15 cellular contexts compared by ENCODE assay signal in genomic region chr17:56109811-56110210, GRCh38. TPM values are rescaled to one million over a fixed set of nuclear protein-coding genes. Genes with fewer than 3 reads are reported as not detected.
DNase-seq lines count a peak whose midpoint lies in the region; ATAC-seq and TF ChIP-seq lines count a peak whose summit lies in the region.
"Had no signal": no experiment of that assay in that cellular context is flagged by ENCODE, and none has a peak within 500 bp of the region (broad histone marks: within the 10 kb centered on the region; RNA-seq: fewer than 3 reads in every experiment).

No MANE protein-coding gene starts in this region.

- H3K4me3 Mint-ChIP-seq in endodermal cell: no peak overlapping the region
- no peak overlapping the region for H3K4me3 Mint-ChIP-seq in nephron
- H3K4me3 Mint-ChIP-seq: CD4-positive, CD25-positive, alpha-beta regulatory T cell; H9 had no signal

- H3K4me1 Mint-ChIP-seq in endodermal cell (peaks cover 11% of the 10 kb centered on the region), nephron (peaks cover 38% of the 10 kb centered on the region)
- H3K4me1 Mint-ChIP-seq: CD4-positive, CD25-positive, alpha-beta regulatory T cell had no signal

- ATAC-seq in GM21381 (IDR thresholded peaks at IDR 0.05; ENCODE audit: unreplicated experiment): no peak
- no peak for ATAC-seq in stimulated activated naive CD8-positive, alpha-beta T cell treated with anti-CD3 and anti-CD28 coated beads, Interleukin-15, Interleukin-2, amounts not matched to agents 100 U/mL and 50 U/mL, for 24 hours

- TF ChIP-seq CTCF in endodermal cell (conservative IDR thresholded peaks at IDR 0.05) (no peak), nephron (IDR thresholded peaks at IDR 0.05; ENCODE audit: unreplicated experiment in 3 of 3) (no peak)

- H3K36me3 Mint-ChIP-seq in endodermal cell (ENCODE audit: low read depth) (no peaks in the 10 kb centered on the region), nephron (ENCODE audit: low read depth) (no peaks in the 10 kb centered on the region)
- H3K36me3 Mint-ChIP-seq: CD4-positive, CD25-positive, alpha-beta regulatory T cell had no signal

- H3K9me3 ChIP-seq in endodermal cell (ENCODE audit: control insufficient read depth, low read length): no peaks in the 10 kb centered on the region
- H3K9me3 ChIP-seq: BLaER1 had no signal

- no peak overlapping the region for H3K27ac Mint-ChIP-seq in endodermal cell
- peak overlapping the region in 2 of 3 experiments; percentile 12 to 79 for H3K27ac Mint-ChIP-seq in nephron
- H3K27ac Mint-ChIP-seq: CD4-positive, CD25-positive, alpha-beta regulatory T cell; H9 had no signal

- H3K27me3 Mint-ChIP-seq in endodermal cell (ENCODE audit: insufficient read depth) (no peaks in the 10 kb centered on the region), nephron (ENCODE audit: low read depth) (peaks cover 18% of the 10 kb centered on the region)

- H3K4me1 ChIP-seq in endodermal cell (ENCODE audit: control insufficient read depth, insufficient read depth, low read length): no peaks in the 10 kb centered on the region
- H3K4me1 ChIP-seq: BLaER1 had no signal

- H3K9ac ChIP-seq in endodermal cell (ENCODE audit: extremely low read depth, low read length, poor library complexity, severe bottlenecking): no peak overlapping the region
- H3K9ac ChIP-seq: BLaER1 had no signal

- H3K9me3 Mint-ChIP-seq in endodermal cell (no peaks in the 10 kb centered on the region), nephron (no peaks in the 10 kb centered on the region)
- H3K9me3 Mint-ChIP-seq: CD4-positive, CD25-positive, alpha-beta regulatory T cell; H9 had no signal

- H3K4me3 ChIP-seq in endodermal cell (ENCODE audit: low read length): no peak overlapping the region
- H3K4me3 ChIP-seq: BLaER1 had no signal

- H3K27ac ChIP-seq in endodermal cell (ENCODE audit: low read depth, low read length): no peak overlapping the region
- H3K27ac ChIP-seq: BLaER1 had no signal

- DNase-seq in NCI-H82 (lab: John Stamatoyannopoulos, UW): peak; percentile 11
- DNase-seq in NCI-H82 treated with DMSO at 0.1 percent for 48 hours (lab: John Stamatoyannopoulos, UW; ENCODE audit: unreplicated experiment): no peak
- peak; percentile 30 for DNase-seq in endodermal cell
- DNase-seq in cerebellar nuclear complex (lab: John Stamatoyannopoulos, UW): no peak
- DNase-seq in stimulated activated naive CD8-positive, alpha-beta T cell treated with anti-CD3 and anti-CD28 coated beads, Interleukin-15, Interleukin-2, amounts not matched to agents 100 U/mL and 50 U/mL, for 24 hours: no peak
- DNase-seq: 8988T; AML-193; CD4-positive, CD25-positive, alpha-beta regulatory T cell; DMS 273 treated with DMSO at 0.1 percent for 48 hours; GOT3; H9 had no signal

- no peaks in the 10 kb centered on the region for H3K27me3 ChIP-seq in endodermal cell (ENCODE audit: control insufficient read depth, insufficient read depth, low read length, poor library complexity, severe bottlenecking)
- H3K27me3 ChIP-seq: BLaER1 had no signal

- no peaks in the 10 kb centered on the region for H3K36me3 ChIP-seq in endodermal cell (ENCODE audit: control insufficient read depth, insufficient read depth, low read length)
- H3K36me3 ChIP-seq: BLaER1 had no signal

- 87 to 91% methylated on average over 4 of the region's 4 CpGs for WGBS in endodermal cell (ENCODE audit: insufficient coverage in 1 of 2, insufficient read length in 1 of 2), 2 experiments

RNA-seq across cellular contexts. Expression of gene ANKFN1, which starts 43.5 kb away (rescaled TPM):
- total RNA-seq in endodermal cell: not detected
- polyA plus RNA-seq in endodermal cell (2013, experiment 1 of 2): 0.75 TPM
- 0.91 TPM for polyA plus RNA-seq in endodermal cell (2013, experiment 2 of 2)
- total RNA-seq: CD4-positive, CD25-positive, alpha-beta regulatory T cell; Daoy; H9 had no signal
- polyA plus RNA-seq: CD4-positive, CD25-positive, alpha-beta regulatory T cell had no signal

Comparison
In these comparisons a context has a peak if more than half of its experiments do, and no peak if none do; other contexts are left out.
1. DNase-seq: peak in NCI-H82 (single experiment) and endodermal cell (single experiment); none in NCI-H82 treated with DMSO at 0.1 percent for 48 hours (single experiment), cerebellar nuclear complex (0 of 2) and stimulated activated naive CD8-positive, alpha-beta T cell treated with anti-CD3 and anti-CD28 coated beads, Interleukin-15, Interleukin-2, amounts not matched to agents 100 U/mL and 50 U/mL, for 24 hours (single experiment).